Comparison of ENCODE assay signal across 8 cellular contexts in the genomic region with DNA sequence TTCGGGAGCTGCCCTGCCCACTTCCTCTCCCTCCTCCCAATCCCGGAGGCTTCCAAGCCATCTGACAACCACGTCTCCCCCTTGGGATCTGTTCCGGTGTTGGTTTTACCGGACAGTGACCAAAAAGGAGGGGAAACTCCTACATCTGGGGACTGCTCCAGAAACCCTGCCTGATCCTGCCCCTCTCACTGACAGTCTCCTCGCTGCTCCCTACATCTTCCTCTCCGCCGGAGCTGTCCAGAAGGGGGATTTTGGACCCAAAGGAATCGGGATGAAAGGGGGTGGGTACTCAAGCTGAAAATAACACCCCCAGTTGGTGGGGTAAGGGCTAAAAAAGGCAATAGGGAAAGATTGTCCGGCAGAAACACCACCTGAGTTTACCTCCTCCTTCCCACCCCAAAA. TPM values are rescaled to one million over a fixed set of nuclear protein-coding genes. Genes with fewer than 3 reads are reported as not detected.
DNase-seq lines count a peak whose midpoint lies in the region; ATAC-seq and TF ChIP-seq lines count a peak whose summit lies in the region.

No MANE protein-coding gene starts in this region.

- H3K9ac ChIP-seq in GM23248: peak overlapping the region; percentile 97

- H3K27ac Mint-ChIP-seq in activated naive CD4-positive, alpha-beta T cell treated with anti-CD3 and anti-CD28 coated beads, Interleukin-2, amount 50 U/mL, for 24 hours: peak overlapping the region; percentile 97
- H3K27ac Mint-ChIP-seq in nephron progenitor cell: peak overlapping the region; percentile 96

- DNase-seq in AG20443 (ENCODE audit: low spot score) (peak; percentile 80), GM23248 (peak; percentile 83), NCI-H69 (lab: John Stamatoyannopoulos, UW) (peak; percentile 82), globus pallidus (ENCODE audit: low spot score) (peak; percentile 76), nephron progenitor cell (peak; percentile 64)

- peak overlapping the region; percentile 96 for H3K27ac ChIP-seq in GM23248

- TF ChIP-seq CTCF in nephron progenitor cell (IDR thresholded peaks at IDR 0.05): no peak

- 0 out of 2 replicates have a peak, but pooled peaks cover 4% of the 10 kb centered on the region for H4K20me1 ChIP-seq in GM23248 (ENCODE audit: insufficient read depth)

- H3K9me3 Mint-ChIP-seq in activated naive CD4-positive, alpha-beta T cell treated with anti-CD3 and anti-CD28 coated beads, Interleukin-2, amount 50 U/mL, for 24 hours: no peaks in the 10 kb centered on the region
- H3K9me3 Mint-ChIP-seq in nephron progenitor cell: peaks cover 3% of the 10 kb centered on the region

- peaks cover 40% of the 10 kb centered on the region for H3F3A ChIP-seq in GM23248 (ENCODE audit: insufficient read depth)

- peak overlapping the region; percentile 99 for H3K4me2 ChIP-seq in GM23248 (ENCODE audit: unreplicated experiment)

- peak overlapping the region; percentile 99 for H3K4me3 Mint-ChIP-seq in activated naive CD4-positive, alpha-beta T cell treated with anti-CD3 and anti-CD28 coated beads, Interleukin-2, amount 50 U/mL, for 24 hours
- peak overlapping the region; percentile 97 for H3K4me3 Mint-ChIP-seq in nephron progenitor cell

- in situ Hi-C loops in GM23248 (cut with MboI): no loop called here

- H3K4me1 Mint-ChIP-seq in activated naive CD4-positive, alpha-beta T cell treated with anti-CD3 and anti-CD28 coated beads, Interleukin-2, amount 50 U/mL, for 24 hours: peaks cover 52% of the 10 kb centered on the region
- peaks cover 45% of the 10 kb centered on the region for H3K4me1 Mint-ChIP-seq in nephron progenitor cell

- no peaks in the 10 kb centered on the region for H3K36me3 ChIP-seq in GM23248 (ENCODE audit: low read depth)

- no peak for ATAC-seq in HG02759 (IDR thresholded peaks at IDR 0.05; ENCODE audit: unreplicated experiment)
- no peak for ATAC-seq in HG03175 (IDR thresholded peaks at IDR 0.05; ENCODE audit: unreplicated experiment)

- H3K9me3 ChIP-seq in GM23248 (ENCODE audit: low read depth): no peaks in the 10 kb centered on the region

- H2AFZ ChIP-seq in GM23248: peak overlapping the region; percentile 85

- 0 to 3% methylated on average over 10 of the region's 10 CpGs for WGBS in GM23248 (ENCODE audit: low coverage in 1 of 2, low lambda C conversion rate in 2 of 2, missing lambda C conversion rate in 2 of 2), 2 experiments

- peaks cover 83% of the 10 kb centered on the region for H3K79me2 ChIP-seq in GM23248 (ENCODE audit: insufficient read depth)

- peaks cover 1% of the 10 kb centered on the region for H3K36me3 Mint-ChIP-seq in activated naive CD4-positive, alpha-beta T cell treated with anti-CD3 and anti-CD28 coated beads, Interleukin-2, amount 50 U/mL, for 24 hours
- peaks cover 11% of the 10 kb centered on the region for H3K36me3 Mint-ChIP-seq in nephron progenitor cell (ENCODE audit: low read depth)

- H3K27me3 Mint-ChIP-seq in activated naive CD4-positive, alpha-beta T cell treated with anti-CD3 and anti-CD28 coated beads, Interleukin-2, amount 50 U/mL, for 24 hours: no peaks in the 10 kb centered on the region
- H3K27me3 Mint-ChIP-seq in nephron progenitor cell (ENCODE audit: low read depth, poor library complexity): peaks cover 8% of the 10 kb centered on the region

- H3K9me2 ChIP-seq in GM23248 (ENCODE audit: insufficient read depth): no peaks in the 10 kb centered on the region

- H3K4me1 ChIP-seq in GM23248 (ENCODE audit: insufficient read depth): 0 out of 2 replicates have a peak, but pooled peaks cover 19% of the 10 kb centered on the region

- peak overlapping the region; percentile 92 for H3K4me3 ChIP-seq in GM23248

- no peaks in the 10 kb centered on the region for H3K27me3 ChIP-seq in GM23248 (replicated peaks; ENCODE audit: insufficient read depth)

RNA-seq across cellular contexts. Expression of a gene that starts 1.5 kb away (rescaled TPM):
- total RNA-seq in GM23248 (2014; rRNA removed; shearing (Covaris generic)): 4.7 and 4.8 TPM in 2 replicates
- 3.0 and 3.4 TPM in 2 replicates for polyA plus RNA-seq in GM23248 (2016; fragmentation: Nextera tagmentation; extraction: Ambion mirVana)
